Comparison of ENCODE assay signal across 1 cellular context in the genomic region with DNA sequence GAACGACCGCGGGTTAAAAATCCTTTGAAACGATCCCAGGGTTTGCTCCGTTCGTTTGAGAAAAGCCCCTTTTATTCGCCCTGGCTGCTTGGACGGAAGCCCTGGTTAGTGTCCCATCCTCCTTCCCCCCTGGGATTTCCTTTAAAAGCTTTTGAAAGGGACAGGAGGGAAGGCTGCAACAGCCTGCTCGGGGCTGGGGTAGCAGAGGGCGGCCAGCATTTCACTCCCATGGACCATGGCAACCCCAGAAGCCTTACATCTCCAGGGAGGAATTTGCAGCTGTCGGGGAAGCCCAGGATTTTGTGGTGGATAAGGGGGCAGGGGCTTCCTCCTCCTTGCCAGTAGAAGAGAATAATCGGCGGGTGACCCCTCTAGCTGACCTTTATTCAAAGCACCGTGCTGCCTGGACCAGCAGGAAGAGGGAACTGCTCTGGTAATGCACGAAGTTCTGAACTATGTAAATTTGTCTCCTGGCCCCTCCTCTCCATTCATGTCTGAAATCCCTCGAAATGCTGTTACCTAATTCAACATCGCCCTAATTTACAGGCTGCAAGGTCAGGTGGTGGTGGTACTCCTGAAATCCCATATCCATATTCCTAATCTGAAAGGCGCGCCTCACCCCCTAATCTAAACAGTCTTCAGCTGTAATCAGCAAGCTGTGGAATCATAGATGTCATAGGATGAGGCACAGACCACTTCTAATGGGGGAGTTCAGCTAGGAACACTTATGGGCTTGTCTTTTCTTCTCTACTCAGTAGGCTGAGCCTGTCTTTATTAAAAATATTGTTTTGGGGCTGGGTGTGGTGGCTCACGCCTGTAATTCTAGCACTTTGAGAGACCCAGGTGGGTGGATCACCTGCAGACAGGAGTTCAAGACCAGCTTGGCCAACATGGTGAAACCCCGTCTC.
TF ChIP-seq lines count a peak whose summit lies in the region.

No MANE protein-coding gene starts in this region.

TF ChIP-seq in HEK293, 187 proteins besides CTCF, POLR2A, EP300 and RAD21 (continued from another document):
- TF ChIP-seq ZNF335 (tag by site-specific recombination; conservative IDR thresholded peaks at IDR 0.05) (peak; percentile 73), SP7 (tag by site-specific recombination; IDR thresholded peaks at IDR 0.05) (peak; percentile 68), ZNF791 (tag by site-specific recombination; IDR thresholded peaks at IDR 0.05) (no peak), WT1 (tag by site-specific recombination; IDR thresholded peaks at IDR 0.05) (0 out of 2 replicates have a peak, but pooled peaks have one; percentile 60), ZBTB20 (tag by site-specific recombination; IDR thresholded peaks at IDR 0.05) (peak; percentile 93), ZBTB21 (tag by site-specific recombination; IDR thresholded peaks at IDR 0.05) (peak; percentile 71; the same call in 1 of the 2 replicates), ZNF274 (IDR thresholded peaks at IDR 0.05; ENCODE audit: low read length) (no peak), ZNF274 (tag by site-specific recombination; IDR thresholded peaks at IDR 0.05; ENCODE audit: borderline replicate concordance) (no peak), ZNF707 (tag by site-specific recombination; IDR thresholded peaks at IDR 0.05) (no peak), ZNF223 (tag by site-specific recombination; IDR thresholded peaks at IDR 0.05) (peak; percentile 64; the same call in 1 of the 2 replicates), KLF10 (tag by site-specific recombination; IDR thresholded peaks at IDR 0.05) (peak; percentile 35; the same call in 1 of the 2 replicates), ZNF354C (tag by site-specific recombination; IDR thresholded peaks at IDR 0.05; ENCODE audit: borderline replicate concordance, low read depth) (no peak), ZNF138 (tag by site-specific recombination; IDR thresholded peaks at IDR 0.05; ENCODE audit: borderline replicate concordance) (no peak)
- TF ChIP-seq, protein P1, sequence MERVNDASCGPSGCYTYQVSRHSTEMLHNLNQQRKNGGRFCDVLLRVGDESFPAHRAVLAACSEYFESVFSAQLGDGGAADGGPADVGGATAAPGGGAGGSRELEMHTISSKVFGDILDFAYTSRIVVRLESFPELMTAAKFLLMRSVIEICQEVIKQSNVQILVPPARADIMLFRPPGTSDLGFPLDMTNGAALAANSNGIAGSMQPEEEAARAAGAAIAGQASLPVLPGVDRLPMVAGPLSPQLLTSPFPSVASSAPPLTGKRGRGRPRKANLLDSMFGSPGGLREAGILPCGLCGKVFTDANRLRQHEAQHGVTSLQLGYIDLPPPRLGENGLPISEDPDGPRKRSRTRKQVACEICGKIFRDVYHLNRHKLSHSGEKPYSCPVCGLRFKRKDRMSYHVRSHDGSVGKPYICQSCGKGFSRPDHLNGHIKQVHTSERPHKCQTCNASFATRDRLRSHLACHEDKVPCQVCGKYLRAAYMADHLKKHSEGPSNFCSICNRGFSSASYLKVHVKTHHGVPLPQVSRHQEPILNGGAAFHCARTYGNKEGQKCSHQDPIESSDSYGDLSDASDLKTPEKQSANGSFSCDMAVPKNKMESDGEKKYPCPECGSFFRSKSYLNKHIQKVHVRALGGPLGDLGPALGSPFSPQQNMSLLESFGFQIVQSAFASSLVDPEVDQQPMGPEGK (tag by site-specific recombination; IDR thresholded peaks at IDR 0.05) = peak; percentile 30; the same call in 1 of the 2 replicates
- TF ChIP-seq, protein P2, sequence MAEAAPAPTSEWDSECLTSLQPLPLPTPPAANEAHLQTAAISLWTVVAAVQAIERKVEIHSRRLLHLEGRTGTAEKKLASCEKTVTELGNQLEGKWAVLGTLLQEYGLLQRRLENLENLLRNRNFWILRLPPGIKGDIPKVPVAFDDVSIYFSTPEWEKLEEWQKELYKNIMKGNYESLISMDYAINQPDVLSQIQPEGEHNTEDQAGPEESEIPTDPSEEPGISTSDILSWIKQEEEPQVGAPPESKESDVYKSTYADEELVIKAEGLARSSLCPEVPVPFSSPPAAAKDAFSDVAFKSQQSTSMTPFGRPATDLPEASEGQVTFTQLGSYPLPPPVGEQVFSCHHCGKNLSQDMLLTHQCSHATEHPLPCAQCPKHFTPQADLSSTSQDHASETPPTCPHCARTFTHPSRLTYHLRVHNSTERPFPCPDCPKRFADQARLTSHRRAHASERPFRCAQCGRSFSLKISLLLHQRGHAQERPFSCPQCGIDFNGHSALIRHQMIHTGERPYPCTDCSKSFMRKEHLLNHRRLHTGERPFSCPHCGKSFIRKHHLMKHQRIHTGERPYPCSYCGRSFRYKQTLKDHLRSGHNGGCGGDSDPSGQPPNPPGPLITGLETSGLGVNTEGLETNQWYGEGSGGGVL (tag by site-specific recombination; IDR thresholded peaks at IDR 0.05) = peak; percentile 34; the same call in 1 of the 2 replicates
- TF ChIP-seq, protein P3, sequence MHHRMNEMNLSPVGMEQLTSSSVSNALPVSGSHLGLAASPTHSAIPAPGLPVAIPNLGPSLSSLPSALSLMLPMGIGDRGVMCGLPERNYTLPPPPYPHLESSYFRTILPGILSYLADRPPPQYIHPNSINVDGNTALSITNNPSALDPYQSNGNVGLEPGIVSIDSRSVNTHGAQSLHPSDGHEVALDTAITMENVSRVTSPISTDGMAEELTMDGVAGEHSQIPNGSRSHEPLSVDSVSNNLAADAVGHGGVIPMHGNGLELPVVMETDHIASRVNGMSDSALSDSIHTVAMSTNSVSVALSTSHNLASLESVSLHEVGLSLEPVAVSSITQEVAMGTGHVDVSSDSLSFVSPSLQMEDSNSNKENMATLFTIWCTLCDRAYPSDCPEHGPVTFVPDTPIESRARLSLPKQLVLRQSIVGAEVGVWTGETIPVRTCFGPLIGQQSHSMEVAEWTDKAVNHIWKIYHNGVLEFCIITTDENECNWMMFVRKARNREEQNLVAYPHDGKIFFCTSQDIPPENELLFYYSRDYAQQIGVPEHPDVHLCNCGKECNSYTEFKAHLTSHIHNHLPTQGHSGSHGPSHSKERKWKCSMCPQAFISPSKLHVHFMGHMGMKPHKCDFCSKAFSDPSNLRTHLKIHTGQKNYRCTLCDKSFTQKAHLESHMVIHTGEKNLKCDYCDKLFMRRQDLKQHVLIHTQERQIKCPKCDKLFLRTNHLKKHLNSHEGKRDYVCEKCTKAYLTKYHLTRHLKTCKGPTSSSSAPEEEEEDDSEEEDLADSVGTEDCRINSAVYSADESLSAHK (tag by site-specific recombination; IDR thresholded peaks at IDR 0.05) = no peak
- TF ChIP-seq, protein P4, sequence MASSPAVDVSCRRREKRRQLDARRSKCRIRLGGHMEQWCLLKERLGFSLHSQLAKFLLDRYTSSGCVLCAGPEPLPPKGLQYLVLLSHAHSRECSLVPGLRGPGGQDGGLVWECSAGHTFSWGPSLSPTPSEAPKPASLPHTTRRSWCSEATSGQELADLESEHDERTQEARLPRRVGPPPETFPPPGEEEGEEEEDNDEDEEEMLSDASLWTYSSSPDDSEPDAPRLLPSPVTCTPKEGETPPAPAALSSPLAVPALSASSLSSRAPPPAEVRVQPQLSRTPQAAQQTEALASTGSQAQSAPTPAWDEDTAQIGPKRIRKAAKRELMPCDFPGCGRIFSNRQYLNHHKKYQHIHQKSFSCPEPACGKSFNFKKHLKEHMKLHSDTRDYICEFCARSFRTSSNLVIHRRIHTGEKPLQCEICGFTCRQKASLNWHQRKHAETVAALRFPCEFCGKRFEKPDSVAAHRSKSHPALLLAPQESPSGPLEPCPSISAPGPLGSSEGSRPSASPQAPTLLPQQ (tag by site-specific recombination; IDR thresholded peaks at IDR 0.05) = peak; percentile 14; the same call in 1 of the 2 replicates
- TF ChIP-seq, protein P5, sequence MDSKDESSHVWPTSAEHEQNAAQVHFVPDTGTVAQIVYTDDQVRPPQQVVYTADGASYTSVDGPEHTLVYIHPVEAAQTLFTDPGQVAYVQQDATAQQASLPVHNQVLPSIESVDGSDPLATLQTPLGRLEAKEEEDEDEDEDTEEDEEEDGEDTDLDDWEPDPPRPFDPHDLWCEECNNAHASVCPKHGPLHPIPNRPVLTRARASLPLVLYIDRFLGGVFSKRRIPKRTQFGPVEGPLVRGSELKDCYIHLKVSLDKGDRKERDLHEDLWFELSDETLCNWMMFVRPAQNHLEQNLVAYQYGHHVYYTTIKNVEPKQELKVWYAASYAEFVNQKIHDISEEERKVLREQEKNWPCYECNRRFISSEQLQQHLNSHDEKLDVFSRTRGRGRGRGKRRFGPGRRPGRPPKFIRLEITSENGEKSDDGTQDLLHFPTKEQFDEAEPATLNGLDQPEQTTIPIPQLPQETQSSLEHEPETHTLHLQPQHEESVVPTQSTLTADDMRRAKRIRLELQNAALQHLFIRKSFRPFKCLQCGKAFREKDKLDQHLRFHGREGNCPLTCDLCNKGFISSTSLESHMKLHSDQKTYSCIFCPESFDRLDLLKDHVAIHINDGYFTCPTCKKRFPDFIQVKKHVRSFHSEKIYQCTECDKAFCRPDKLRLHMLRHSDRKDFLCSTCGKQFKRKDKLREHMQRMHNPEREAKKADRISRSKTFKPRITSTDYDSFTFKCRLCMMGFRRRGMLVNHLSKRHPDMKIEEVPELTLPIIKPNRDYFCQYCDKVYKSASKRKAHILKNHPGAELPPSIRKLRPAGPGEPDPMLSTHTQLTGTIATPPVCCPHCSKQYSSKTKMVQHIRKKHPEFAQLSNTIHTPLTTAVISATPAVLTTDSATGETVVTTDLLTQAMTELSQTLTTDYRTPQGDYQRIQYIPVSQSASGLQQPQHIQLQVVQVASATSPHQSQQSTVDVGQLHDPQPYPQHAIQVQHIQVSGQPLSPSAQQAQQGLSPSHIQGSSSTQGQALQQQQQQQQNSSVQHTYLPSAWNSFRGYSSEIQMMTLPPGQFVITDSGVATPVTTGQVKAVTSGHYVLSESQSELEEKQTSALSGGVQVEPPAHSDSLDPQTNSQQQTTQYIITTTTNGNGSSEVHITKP (tag by site-specific recombination; IDR thresholded peaks at IDR 0.05) = peak; percentile 96
